ENCODE assay signal across 8 cellular contexts in the genomic region with DNA sequence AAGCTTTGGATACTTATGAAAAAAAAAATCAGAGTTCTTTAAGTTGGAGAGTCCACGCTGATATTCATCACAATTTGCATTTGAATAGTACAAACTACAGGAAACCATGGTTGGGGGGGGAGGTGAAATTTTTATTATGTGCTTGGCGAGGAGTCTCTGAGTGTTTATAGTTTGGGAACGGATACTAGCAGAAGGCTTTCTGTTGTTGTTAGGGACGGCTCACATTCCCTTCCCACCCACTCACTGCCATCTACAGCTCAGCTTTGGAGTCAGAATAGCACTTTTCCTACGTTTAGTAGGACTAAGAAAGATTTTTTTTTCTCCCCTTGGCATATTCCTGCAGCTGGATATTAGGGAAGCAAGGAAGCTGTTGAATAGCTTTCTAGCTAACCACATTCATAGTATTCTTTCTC.
DNase-seq lines count a peak whose midpoint lies in the region; ATAC-seq and TF ChIP-seq lines count a peak whose summit lies in the region.

No MANE protein-coding gene starts in this region.

- peak; percentile 79 for DNase-seq in Ammon's horn (ENCODE audit: low spot score)
- DNase-seq in HPDE6-E6E7 (ENCODE audit: extremely low spot score) = peak; percentile 63
- peak; percentile 90 for DNase-seq in fibroblast of the conjunctiva (ENCODE audit: low read depth)
- DNase-seq in non-pigmented ciliary epithelial cell (ENCODE audit: low read depth) = peak; percentile 88

- no peak for TF ChIP-seq CTCF in WI38 (IDR thresholded peaks at IDR 0.05; ENCODE audit: low read depth, low read length)

- ATAC-seq in HG03432 (IDR thresholded peaks at IDR 0.05; ENCODE audit: unreplicated experiment) (no peak), HG02973 (IDR thresholded peaks at IDR 0.05; ENCODE audit: unreplicated experiment) (no peak), GM19397 (IDR thresholded peaks at IDR 0.05; ENCODE audit: unreplicated experiment) (no peak)

- peak overlapping the region; percentile 55 for H3K4me3 ChIP-seq in WI38 (ENCODE audit: low read depth, low read length)
